ENCODE assay signal across 8 cellular contexts in the genomic region with DNA sequence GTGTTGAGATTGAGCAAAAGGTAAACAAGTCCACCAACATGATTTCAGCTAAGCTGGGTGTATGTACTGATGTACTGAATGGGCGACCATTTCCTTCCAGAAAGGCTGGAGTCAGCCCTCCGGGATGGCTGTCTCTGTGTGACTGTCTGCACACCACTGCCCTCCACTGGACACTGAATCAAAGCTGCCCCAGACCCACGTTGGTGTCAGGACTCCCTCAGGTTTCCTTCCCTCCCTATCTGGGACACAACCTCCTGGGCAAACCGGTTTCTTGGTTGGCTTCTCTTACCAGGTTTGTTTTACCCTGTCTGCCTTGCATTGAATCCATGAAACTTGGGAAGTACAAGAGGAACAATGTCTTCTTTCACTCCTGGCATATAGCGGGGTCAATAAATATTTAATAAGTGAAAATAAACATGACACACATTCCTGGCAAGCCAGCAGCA. TPM values are rescaled to one million over a fixed set of nuclear protein-coding genes. Genes with fewer than 3 reads are reported as not detected.
DNase-seq lines count a peak whose midpoint lies in the region; ATAC-seq and TF ChIP-seq lines count a peak whose summit lies in the region.

No MANE protein-coding gene starts in this region.

- no peaks in the 10 kb centered on the region for H3K9me3 ChIP-seq in ascending aorta

- peak; percentile 50 for DNase-seq in GM10266 (ENCODE audit: extremely low spot score)
- peak; percentile 91 for DNase-seq in HPDE6-E6E7 (ENCODE audit: extremely low spot score)
- peak; percentile 98 for DNase-seq in NCI-H82 (lab: John Stamatoyannopoulos, UW)
- DNase-seq in ascending aorta (ENCODE audit: low spot score in 2 of 2) = peak in 1 of 2 donors; percentile 92
- peak; percentile 69 to 76 for DNase-seq in hippocampal formation (lab: John Stamatoyannopoulos, UW)
- DNase-seq in putamen (ENCODE audit: low spot score) = peak; percentile 79

- intact Hi-C loops in ascending aorta (cut with DNase I) = loop anchor here (1.0 to 5.0 kb wide), 4 partner anchors 120 to 297 kb away; a partner anchor contains a TSS

- H3K27ac ChIP-seq in 22Rv1 = peak overlapping the region; percentile 97
- peak overlapping the region in 1 of 2 donors; percentile 15 for H3K27ac ChIP-seq in ascending aorta

- TF ChIP-seq CTCF in 22Rv1 (IDR thresholded peaks at IDR 0.05) (peak; percentile 98), GM10266 (IDR thresholded peaks at IDR 0.05; ENCODE audit: control insufficient read depth, insufficient read depth, low read depth, missing control alignments) (peak; percentile 67), ascending aorta (IDR thresholded peaks at IDR 0.05) (peak; percentile 84 to 93 (median 90))

- H3K36me3 ChIP-seq in ascending aorta = no peaks in the 10 kb centered on the region

- H3K4me1 ChIP-seq in ascending aorta = peaks cover 3 to 20% of the 10 kb centered on the region in 2 donors

- no peak overlapping the region for H3K4me3 ChIP-seq in ascending aorta

- no peak for ATAC-seq in HG03571 (IDR thresholded peaks at IDR 0.05; ENCODE audit: unreplicated experiment)

- no peaks in the 10 kb centered on the region for H3K27me3 ChIP-seq in ascending aorta

RNA-seq across cellular contexts. Expression of a gene that starts 5.3 kb away (rescaled TPM):
- 49.4 TPM for total RNA-seq in ascending aorta

RNA-seq across cellular contexts. Expression of a gene that starts 37.6 kb away (rescaled TPM):
- total RNA-seq in ascending aorta = 127 TPM
